In genomic region chr4:56655627-56656345, GRCh38 we compare ENCODE assay signal across 8 cellular contexts. TPM values are rescaled to one million over a fixed set of nuclear protein-coding genes. Genes with fewer than 3 reads are reported as not detected.
A peak's percentile ranks its signal among the peaks of the same experiment; 100 is the strongest.
DNase-seq lines count a peak whose midpoint lies in the region; ATAC-seq and TF ChIP-seq lines count a peak whose summit lies in the region.

No MANE protein-coding gene starts in this region.

- intact Hi-C loops in activated T-helper 2 cell treated with anti-CD3 and anti-CD28 coated beads, Interferon-gamma antibody, Interleukin-2, Interleukin-4, amounts not matched to agents 10 μg/mL and 5 μg/mL and 100 μg/mL, durations not matched to agents 14 hours and 24 hours and 36 hours (cut with micrococcal nuclease): loop anchor here (2.0 to 10.0 kb wide), 3 partner anchors 149 to 319 kb away; partner anchors contain the start of genes NOA1, POLR2B and SRP72

- H3K36me3 Mint-ChIP-seq in activated T-helper 2 cell treated with anti-CD3 and anti-CD28 coated beads, Interferon-gamma antibody, Interleukin-2, Interleukin-4, amounts not matched to agents 10 μg/mL and 5 μg/mL and 100 μg/mL, durations not matched to agents 14 hours and 24 hours and 36 hours (ENCODE audit: low read depth): peaks cover 16% of the 10 kb centered on the region
- H3K36me3 Mint-ChIP-seq in glutamatergic neuron (ENCODE audit: unreplicated experiment): peaks cover 6% of the 10 kb centered on the region

- no peak overlapping the region for H3K9ac ChIP-seq in parathyroid adenoma

- no peaks in the 10 kb centered on the region for H3K27me3 ChIP-seq in parathyroid adenoma (ENCODE audit: control insufficient read depth, insufficient read depth, low read length)

- H3K9me3 Mint-ChIP-seq in activated T-helper 2 cell treated with anti-CD3 and anti-CD28 coated beads, Interferon-gamma antibody, Interleukin-2, Interleukin-4, amounts not matched to agents 10 μg/mL and 5 μg/mL and 100 μg/mL, durations not matched to agents 14 hours and 24 hours and 36 hours: no peaks in the 10 kb centered on the region
- H3K9me3 Mint-ChIP-seq in glutamatergic neuron (ENCODE audit: unreplicated experiment): peaks cover 2% of the 10 kb centered on the region

- TF ChIP-seq CTCF in glutamatergic neuron (IDR thresholded peaks at IDR 0.05; ENCODE audit: partially characterized antibody, unreplicated experiment): no peak
- no peak for TF ChIP-seq CTCF in parathyroid adenoma (IDR thresholded peaks at IDR 0.05)

- H3K4me2 ChIP-seq in parathyroid adenoma (ENCODE audit: low read length): peak overlapping the region; percentile 94

- H3K4me3 Mint-ChIP-seq in activated T-helper 2 cell treated with anti-CD3 and anti-CD28 coated beads, Interferon-gamma antibody, Interleukin-2, Interleukin-4, amounts not matched to agents 10 μg/mL and 5 μg/mL and 100 μg/mL, durations not matched to agents 14 hours and 24 hours and 36 hours (ENCODE audit: low read depth): peak overlapping the region; percentile 87
- peak overlapping the region; percentile 98 for H3K4me3 Mint-ChIP-seq in glutamatergic neuron (ENCODE audit: unreplicated experiment)

- H3K36me3 ChIP-seq in parathyroid adenoma (ENCODE audit: control insufficient read depth, insufficient read depth, low read length): no peaks in the 10 kb centered on the region

- H3K27ac ChIP-seq in parathyroid adenoma: peak overlapping the region; percentile 42

- H3K4me3 ChIP-seq in parathyroid adenoma (ENCODE audit: low read depth, low read length): peak overlapping the region; percentile 52

- no peaks in the 10 kb centered on the region for H3K4me1 ChIP-seq in parathyroid adenoma

- H3K79me2 ChIP-seq in parathyroid adenoma: no peaks in the 10 kb centered on the region

- H3K9me3 ChIP-seq in parathyroid adenoma (ENCODE audit: control insufficient read depth, low read length): no peaks in the 10 kb centered on the region

- ATAC-seq in GM18870 (IDR thresholded peaks at IDR 0.05; ENCODE audit: unreplicated experiment) (no peak), GM19397 (IDR thresholded peaks at IDR 0.05; ENCODE audit: unreplicated experiment) (no peak)

- peaks cover 34% of the 10 kb centered on the region for H3K27me3 Mint-ChIP-seq in activated T-helper 2 cell treated with anti-CD3 and anti-CD28 coated beads, Interferon-gamma antibody, Interleukin-2, Interleukin-4, amounts not matched to agents 10 μg/mL and 5 μg/mL and 100 μg/mL, durations not matched to agents 14 hours and 24 hours and 36 hours (ENCODE audit: low read depth)
- H3K27me3 Mint-ChIP-seq in glutamatergic neuron (ENCODE audit: unreplicated experiment): peaks cover 9% of the 10 kb centered on the region

- peak overlapping the region; percentile 86 for H2AFZ ChIP-seq in parathyroid adenoma

- DNase-seq in activated T-cell treated with anti-CD3 and anti-CD28 coated beads for 48 hours (ENCODE audit: low read depth) (peak; percentile 22), activated T-cell treated with anti-CD3 and anti-CD28 coated beads for 4 hours (no peak), glutamatergic neuron (peak; percentile 50), H4 (ENCODE audit: low spot score) (no peak)
- DNase-seq in activated T-helper 2 cell treated with anti-CD3 and anti-CD28 coated beads, Interferon-gamma antibody, Interleukin-2, Interleukin-4, amounts not matched to agents 10 μg/mL and 5 μg/mL and 100 μg/mL, durations not matched to agents 14 hours and 24 hours and 36 hours (ENCODE audit: low spot score): no peak

- peaks cover 55% of the 10 kb centered on the region for H3K4me1 Mint-ChIP-seq in activated T-helper 2 cell treated with anti-CD3 and anti-CD28 coated beads, Interferon-gamma antibody, Interleukin-2, Interleukin-4, amounts not matched to agents 10 μg/mL and 5 μg/mL and 100 μg/mL, durations not matched to agents 14 hours and 24 hours and 36 hours (ENCODE audit: low read depth)
- H3K4me1 Mint-ChIP-seq in glutamatergic neuron (ENCODE audit: low read depth, unreplicated experiment): peaks cover 7% of the 10 kb centered on the region

- peak overlapping the region; percentile 65 for H3K27ac Mint-ChIP-seq in activated T-helper 2 cell treated with anti-CD3 and anti-CD28 coated beads, Interferon-gamma antibody, Interleukin-2, Interleukin-4, amounts not matched to agents 10 μg/mL and 5 μg/mL and 100 μg/mL, durations not matched to agents 14 hours and 24 hours and 36 hours
- no peak overlapping the region for H3K27ac Mint-ChIP-seq in glutamatergic neuron (ENCODE audit: unreplicated experiment)

RNA-seq across cellular contexts. Expression of gene HOPX, which starts 25.3 kb away (rescaled TPM):
- total RNA-seq in activated T-helper 2 cell treated with anti-CD3 and anti-CD28 coated beads, Interferon-gamma antibody, Interleukin-2, Interleukin-4, amounts not matched to agents 10 μg/mL and 5 μg/mL and 100 μg/mL, durations not matched to agents 14 hours and 24 hours and 36 hours: 58.8 and 60.2 TPM in 2 replicates
- 0.54 TPM for total RNA-seq in glutamatergic neuron (ENCODE audit: unreplicated experiment)
- not detected in 2 replicates for total RNA-seq in H4 (2014; rRNA removed; shearing (Covaris generic))

Comparison
In these comparisons a context has a peak if more than half of its experiments do, and no peak if none do; other contexts are left out.
1. DNase-seq: peak in activated T-cell treated with anti-CD3 and anti-CD28 coated beads for 48 hours (single experiment) and glutamatergic neuron (single experiment); none in activated T-cell treated with anti-CD3 and anti-CD28 coated beads for 4 hours (single experiment), activated T-helper 2 cell treated with anti-CD3 and anti-CD28 coated beads, Interferon-gamma antibody, Interleukin-2, Interleukin-4, amounts not matched to agents 10 μg/mL and 5 μg/mL and 100 μg/mL, durations not matched to agents 14 hours and 24 hours and 36 hours (single experiment) and H4 (single experiment).
2. RNA of gene HOPX, which starts 25.3 kb away (total RNA-seq): 58.8 to 60.2 TPM in activated T-helper 2 cell treated with anti-CD3 and anti-CD28 coated beads, Interferon-gamma antibody, Interleukin-2, Interleukin-4, amounts not matched to agents 10 μg/mL and 5 μg/mL and 100 μg/mL, durations not matched to agents 14 hours and 24 hours and 36 hours; 0.54 TPM in glutamatergic neuron (single experiment) and not detected in H4; every median in the first group is over 10 times any median in the second.